14 cellular contexts compared by ENCODE assay signal in genomic region chr6:16136086-16136485, GRCh38. TPM values are rescaled to one million over a fixed set of nuclear protein-coding genes. Genes with fewer than 3 reads are reported as not detected.
DNase-seq lines count a peak whose midpoint lies in the region; ATAC-seq and TF ChIP-seq lines count a peak whose summit lies in the region.
"Had no signal": no experiment of that assay in that cellular context is flagged by ENCODE, and none has a peak within 500 bp of the region (broad histone marks: within the 10 kb centered on the region; RNA-seq: fewer than 3 reads in every experiment).

No MANE protein-coding gene starts in this region.

- intact Hi-C loops in spleen (cut with DNase I; ENCODE audit: low total_unique reads): no loop called here

- peaks cover 99% of the 10 kb centered on the region for H3K79me2 ChIP-seq in Karpas-422 (ENCODE audit: low read length)

- H4K20me1 ChIP-seq in Karpas-422 (ENCODE audit: insufficient read depth, low read depth, low read length): peaks cover 29% of the 10 kb centered on the region; the same call in 1 of the 2 replicates

- H3K9me3 Mint-ChIP-seq in T-helper 2 cell treated with Interferon-gamma antibody and Interleukin-4, amounts not matched to agents 5 μg/mL and 100 μg/mL, for 36 hours: no peaks in the 10 kb centered on the region

- peaks cover 82% of the 10 kb centered on the region for H3K4me1 Mint-ChIP-seq in T-helper 2 cell treated with Interferon-gamma antibody and Interleukin-4, amounts not matched to agents 5 μg/mL and 100 μg/mL, for 36 hours (ENCODE audit: low read depth)

- no peak overlapping the region for H2AFZ ChIP-seq in Karpas-422 (ENCODE audit: low read length)

- peaks cover 61% of the 10 kb centered on the region; the same call in 1 of the 2 replicates for H3K36me3 ChIP-seq in Karpas-422 (ENCODE audit: insufficient read depth, low read length)
- H3K36me3 ChIP-seq in spleen: peaks cover 0 to 73% (median 5%) of the 10 kb centered on the region in 6 donors
- H3K36me3 ChIP-seq: right lobe of liver had no signal

- peaks cover 66% of the 10 kb centered on the region for H3K4me1 ChIP-seq in Karpas-422 (ENCODE audit: low read length)
- peaks cover 59 to 100% (median 84%) of the 10 kb centered on the region in 6 donors for H3K4me1 ChIP-seq in spleen

- H3K27ac ChIP-seq in Karpas-422 (ENCODE audit: low read length) (no peak overlapping the region), spleen (peak overlapping the region in 1 of 8 donors; percentile 12)
- H3K27ac ChIP-seq: right lobe of liver had no signal

- H3K4me2 ChIP-seq in Karpas-422 (ENCODE audit: low read depth, low read length, poor library complexity, severe bottlenecking): peak overlapping the region; percentile 36

- no peak for TF ChIP-seq CTCF in spleen (IDR thresholded peaks at IDR 0.05 in 8 of 11, conservative IDR thresholded peaks at IDR 0.05 in 3 of 11)

- no peak for ATAC-seq in GM21367 (IDR thresholded peaks at IDR 0.05; ENCODE audit: unreplicated experiment)
- ATAC-seq: esophagus mucosa, left lobe of liver, right lobe of liver had no signal

- TF ChIP-seq POLR2A in spleen (IDR thresholded peaks at IDR 0.05): no peak

- H3K4me3 Mint-ChIP-seq in T-helper 2 cell treated with Interferon-gamma antibody and Interleukin-4, amounts not matched to agents 5 μg/mL and 100 μg/mL, for 36 hours: peak overlapping the region; percentile 81

- H3K9me2 ChIP-seq in Karpas-422 (replicated peaks; ENCODE audit: insufficient read depth, low read length): no peaks in the 10 kb centered on the region

- H3K4me3 ChIP-seq in Karpas-422 (ENCODE audit: low read length) (no peak overlapping the region), spleen (peak overlapping the region in 3 of 8 donors; percentile 4 to 18 (median 4))
- H3K4me3 ChIP-seq: right lobe of liver had no signal

- no peaks in the 10 kb centered on the region for H3K27me3 ChIP-seq in Karpas-422 (ENCODE audit: low read length)
- H3K27me3 ChIP-seq in spleen (replicated peaks in 1 of 7): no peaks in the 10 kb centered on the region
- H3K27me3 ChIP-seq: right lobe of liver had no signal

- WGBS in spleen, 5 donors: 74 to 85% (median 77%) methylated on average over 3 of the region's 3 CpGs

- peaks cover 69% of the 10 kb centered on the region for H3K36me3 Mint-ChIP-seq in T-helper 2 cell treated with Interferon-gamma antibody and Interleukin-4, amounts not matched to agents 5 μg/mL and 100 μg/mL, for 36 hours (ENCODE audit: low read depth)

- no peaks in the 10 kb centered on the region for H3K27me3 Mint-ChIP-seq in T-helper 2 cell treated with Interferon-gamma antibody and Interleukin-4, amounts not matched to agents 5 μg/mL and 100 μg/mL, for 36 hours (ENCODE audit: low read depth)

- peak overlapping the region; percentile 95 for H3K27ac Mint-ChIP-seq in T-helper 2 cell treated with Interferon-gamma antibody and Interleukin-4, amounts not matched to agents 5 μg/mL and 100 μg/mL, for 36 hours

- H3K9ac ChIP-seq in Karpas-422 (ENCODE audit: low read length): no peak overlapping the region

- H3K9me3 ChIP-seq in Karpas-422 (ENCODE audit: low read length) (no peaks in the 10 kb centered on the region), spleen (no peaks in the 10 kb centered on the region)
- H3K9me3 ChIP-seq: right lobe of liver had no signal

- DNase-seq in Karpas-422: no peak
- peak; percentile 45 for DNase-seq in T-helper 2 cell treated with Interferon-gamma antibody and Interleukin-4, amounts not matched to agents 5 μg/mL and 100 μg/mL, for 36 hours (ENCODE audit: low spot score)
- DNase-seq in effector CD8-positive, alpha-beta T cell (lab: John Stamatoyannopoulos, UW): peak; percentile 51
- DNase-seq in stimulated activated CD8-positive, alpha-beta memory T cell treated with anti-CD3 and anti-CD28 coated beads, Interleukin-4, amount 100 ng/mL, for 24 hours (ENCODE audit: low read depth): peak; percentile 11
- no peak for DNase-seq in spleen
- no peak for DNase-seq in SK-N-DZ (ENCODE audit: low spot score)
- DNase-seq in H4 (ENCODE audit: low spot score): no peak
- DNase-seq: HCEC 1CT, NCI-H1092 treated with DMSO at 0.1 percent for 48 hours, NCI-H748 treated with DMSO at 0.1 percent for 48 hours, right lobe of liver had no signal

RNA-seq across cellular contexts. Expression of gene MYLIP, which starts 7.2 kb away (rescaled TPM):
- 69.5 and 71.0 TPM in 2 replicates for total RNA-seq in Karpas-422 (2014; rRNA removed; shearing (Covaris generic); ENCODE audit: low replicate concordance)
- 10 to 100 TPM; 33.3 to 66.8 (median 50.9) TPM for total RNA-seq in spleen
- polyA plus RNA-seq in spleen: 10 to 100 TPM; 12.5 to 21.2 (median 15.5) TPM
- 2.5 and 3.9 TPM in 2 replicates for polyA plus RNA-seq in SK-N-DZ (2014; cell fraction: cytosol; rRNA removed)
- 4.7 and 5.4 TPM in 2 replicates for polyA plus RNA-seq in SK-N-DZ (2014; cell fraction: nucleus; rRNA removed)
- 15.9 and 16.9 TPM in 2 replicates for total RNA-seq in H4 (2014; rRNA removed; shearing (Covaris generic))

Comparison
In these comparisons a context has a peak if more than half of its experiments do, and no peak if none do; other contexts are left out.
1. DNase-seq: peak in T-helper 2 cell treated with Interferon-gamma antibody and Interleukin-4, amounts not matched to agents 5 μg/mL and 100 μg/mL, for 36 hours (single experiment), effector CD8-positive, alpha-beta T cell (single experiment) and stimulated activated CD8-positive, alpha-beta memory T cell treated with anti-CD3 and anti-CD28 coated beads, Interleukin-4, amount 100 ng/mL, for 24 hours (single experiment); none in Karpas-422 (single experiment), spleen (single experiment), SK-N-DZ (single experiment) and H4 (single experiment).